ENCODE assay signal across 2 cellular contexts in the genomic region with DNA sequence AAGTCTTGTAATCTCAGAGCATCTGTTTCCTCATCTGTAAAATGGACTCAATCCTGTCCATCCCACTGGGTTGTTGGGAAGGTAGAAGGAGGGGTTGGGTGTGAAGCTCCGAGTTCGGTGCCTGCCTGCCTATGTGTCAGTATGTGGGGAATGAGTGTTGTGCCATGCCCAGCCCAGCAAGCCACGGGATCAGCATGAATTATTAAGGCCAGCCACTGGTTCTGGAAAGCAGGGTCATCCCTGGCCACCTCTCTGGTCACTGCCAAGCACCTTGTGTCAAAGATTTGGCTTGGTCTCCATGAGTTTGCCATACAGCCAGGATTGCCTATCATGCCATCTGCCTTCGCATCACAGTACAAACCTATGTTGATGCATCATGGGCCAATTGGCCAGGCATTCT.
TF ChIP-seq lines count a peak whose summit lies in the region.

No MANE protein-coding gene starts in this region.

TF ChIP-seq in A549, 52 proteins besides CTCF, POLR2A, EP300 and RAD21:
- TF ChIP-seq CHD4 (IDR thresholded peaks at IDR 0.05; ENCODE audit: borderline replicate concordance) (no peak), JUNB (IDR thresholded peaks at IDR 0.05) (no peak), EHMT2 (IDR thresholded peaks at IDR 0.05; ENCODE audit: low read depth) (no peak), ESRRA (IDR thresholded peaks at IDR 0.05; ENCODE audit: borderline replicate concordance, low read length) (no peak)
- TF ChIP-seq, protein P1, sequence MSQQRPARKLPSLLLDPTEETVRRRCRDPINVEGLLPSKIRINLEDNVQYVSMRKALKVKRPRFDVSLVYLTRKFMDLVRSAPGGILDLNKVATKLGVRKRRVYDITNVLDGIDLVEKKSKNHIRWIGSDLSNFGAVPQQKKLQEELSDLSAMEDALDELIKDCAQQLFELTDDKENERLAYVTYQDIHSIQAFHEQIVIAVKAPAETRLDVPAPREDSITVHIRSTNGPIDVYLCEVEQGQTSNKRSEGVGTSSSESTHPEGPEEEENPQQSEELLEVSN (IDR thresholded peaks at IDR 0.05; ENCODE audit: borderline replicate concordance, low read depth), result no peak

TF ChIP-seq in K562, 482 proteins besides CTCF, POLR2A, EP300 and RAD21:
- TF ChIP-seq KAT2B (IDR thresholded peaks at IDR 0.05; ENCODE audit: low read depth, low read length) (no peak), RBM25 (IDR thresholded peaks at IDR 0.05; ENCODE audit: low read depth, low read length, severe bottlenecking) (peak; percentile 21)
